ENCODE assay signal across 22 cellular contexts in the genomic region with DNA sequence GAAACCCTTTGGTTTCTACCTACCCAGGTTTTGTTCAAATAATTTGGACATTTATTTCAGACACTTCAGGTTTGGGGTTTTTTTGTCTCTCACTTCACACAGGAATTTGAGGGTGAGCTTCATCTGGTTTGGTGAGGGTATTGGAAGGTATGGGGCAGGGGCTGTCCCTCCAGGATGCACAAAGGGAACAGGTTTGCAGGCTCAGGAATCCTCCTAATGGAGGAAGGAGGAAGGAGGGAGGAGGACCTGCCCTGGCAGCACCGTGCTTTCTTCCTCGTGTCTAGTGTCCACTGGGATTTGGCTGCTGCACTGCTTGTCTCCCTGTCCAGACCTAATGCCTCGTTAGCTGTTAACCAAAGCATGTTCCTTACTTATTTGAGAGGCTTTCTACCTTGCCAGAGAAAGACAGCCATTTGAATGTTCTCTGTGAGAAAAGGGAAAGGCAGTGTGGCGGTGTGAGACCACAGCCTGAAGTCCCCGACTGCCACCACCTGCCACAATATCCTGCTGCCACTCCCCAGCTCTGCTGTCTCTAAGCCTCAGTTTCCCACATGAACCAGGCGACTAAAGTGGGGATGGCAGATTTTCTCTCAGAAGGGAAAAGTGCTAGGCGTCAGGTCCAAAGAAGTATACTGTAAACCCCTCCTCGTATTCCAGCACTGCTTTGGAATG. TPM values are rescaled to one million over a fixed set of nuclear protein-coding genes. Genes with fewer than 3 reads are reported as not detected.
A peak's percentile ranks its signal among the peaks of the same experiment; 100 is the strongest.
DNase-seq lines count a peak whose midpoint lies in the region; ATAC-seq, FAIRE-seq and TF ChIP-seq lines count a peak whose summit lies in the region.
"Had no signal": no experiment of that assay in that cellular context is flagged by ENCODE, and none has a peak within 500 bp of the region (broad histone marks: within the 10 kb centered on the region; RNA-seq: fewer than 3 reads in every experiment).

No MANE protein-coding gene starts in this region.

- H4K20me1 ChIP-seq in DND-41 (ENCODE audit: insufficient read depth, low read length): no peaks in the 10 kb centered on the region
- no peaks in the 10 kb centered on the region for H4K20me1 ChIP-seq in H1 (replicated peaks in 1 of 2; ENCODE audit: control insufficient read depth in 1 of 2, insufficient read depth in 2 of 2, low read length in 2 of 2)
- H4K20me1 ChIP-seq: BLaER1 had no signal

- CTCF ChIA-PET in activated CD8-positive, alpha-beta T cell treated with anti-CD3 and anti-CD28 coated beads, Interleukin-2, amount 10 ng/mL, durations not matched to agents 7 days and 5 days (lab: Charles Lee): interaction anchor here (1.2 to 4.7 kb wide), 4 partner anchors 10 to 96 kb away, joined by 3 to 31 read pairs (median 4); no protein-coding TSS in a partner anchor
- CTCF ChIA-PET in activated CD8-positive, alpha-beta T cell treated with anti-CD3 and anti-CD28 coated beads for 36 hours (lab: Charles Lee): interaction anchor here (0.9 to 5.7 kb wide), 4 partner anchors 11 to 665 kb away, joined by 3 to 54 read pairs (median 4); no protein-coding TSS in a partner anchor
- CTCF ChIA-PET in Panc1 (lab: Charles Lee): interaction anchor here (0.6 kb wide), 1 partner anchor 17 kb away, joined by 13 read pairs; no protein-coding TSS in a partner anchor
- CTCF ChIA-PET in H1 (lab: Charles Lee; ENCODE audit: partially characterized antibody): interaction anchor here (0.8 to 8.1 kb wide), 5 partner anchors 8 to 96 kb away, joined by 3 to 65 read pairs (median 4); no protein-coding TSS in a partner anchor

- no peaks in the 10 kb centered on the region for H3K27me3 Mint-ChIP-seq in activated CD8-positive, alpha-beta T cell treated with anti-CD3 and anti-CD28 coated beads, Interleukin-2, amount 10 ng/mL, durations not matched to agents 7 days and 5 days (ENCODE audit: low read depth)
- no peaks in the 10 kb centered on the region for H3K27me3 Mint-ChIP-seq in activated CD8-positive, alpha-beta T cell treated with anti-CD3 and anti-CD28 coated beads for 36 hours
- peaks cover 7% of the 10 kb centered on the region for H3K27me3 Mint-ChIP-seq in activated T-helper 1 cell treated with anti-CD3 and anti-CD28 coated beads, Interleukin-12 subunit alpha, Interleukin-12 subunit beta, Interleukin-2, Interleukin-4 antibody, amounts not matched to agents 30 ng/mL and 10 ng/mL and 1 ng/mL, durations not matched to agents 14 hours and 24 hours and 36 hours (ENCODE audit: insufficient read depth)
- peaks cover 19% of the 10 kb centered on the region for H3K27me3 Mint-ChIP-seq in nephron progenitor cell (ENCODE audit: low read depth, poor library complexity)
- H3K27me3 Mint-ChIP-seq: CD4-positive, CD25-positive, alpha-beta regulatory T cell; IgD-negative memory B cell had no signal

- H3K27ac Mint-ChIP-seq in activated CD8-positive, alpha-beta T cell treated with anti-CD3 and anti-CD28 coated beads, Interleukin-2, amount 10 ng/mL, durations not matched to agents 7 days and 5 days: no peak overlapping the region
- H3K27ac Mint-ChIP-seq in activated CD8-positive, alpha-beta T cell treated with anti-CD3 and anti-CD28 coated beads for 36 hours: no peak overlapping the region
- H3K27ac Mint-ChIP-seq in activated T-helper 1 cell treated with anti-CD3 and anti-CD28 coated beads, Interleukin-12 subunit alpha, Interleukin-12 subunit beta, Interleukin-2, Interleukin-4 antibody, amounts not matched to agents 30 ng/mL and 10 ng/mL and 1 ng/mL, durations not matched to agents 14 hours and 24 hours and 36 hours: no peak overlapping the region
- H3K27ac Mint-ChIP-seq in nephron progenitor cell: no peak overlapping the region
- H3K27ac Mint-ChIP-seq: IgD-negative memory B cell had no signal

- peaks cover 13% of the 10 kb centered on the region for H3K4me1 Mint-ChIP-seq in activated CD8-positive, alpha-beta T cell treated with anti-CD3 and anti-CD28 coated beads, Interleukin-2, amount 10 ng/mL, durations not matched to agents 7 days and 5 days (ENCODE audit: low read depth)
- H3K4me1 Mint-ChIP-seq in activated CD8-positive, alpha-beta T cell treated with anti-CD3 and anti-CD28 coated beads for 36 hours (ENCODE audit: low read depth): no peaks in the 10 kb centered on the region
- no peaks in the 10 kb centered on the region for H3K4me1 Mint-ChIP-seq in activated T-helper 1 cell treated with anti-CD3 and anti-CD28 coated beads, Interleukin-12 subunit alpha, Interleukin-12 subunit beta, Interleukin-2, Interleukin-4 antibody, amounts not matched to agents 30 ng/mL and 10 ng/mL and 1 ng/mL, durations not matched to agents 14 hours and 24 hours and 36 hours (ENCODE audit: low read depth)
- H3K4me1 Mint-ChIP-seq in nephron progenitor cell: no peaks in the 10 kb centered on the region
- H3K4me1 Mint-ChIP-seq: CD4-positive, CD25-positive, alpha-beta regulatory T cell; IgD-negative memory B cell had no signal

- TF ChIP-seq EP300 in H1 (IDR thresholded peaks at IDR 0.05; ENCODE audit: borderline replicate concordance in 1 of 2, low read depth in 2 of 2, low read length in 2 of 2): no peak

- H3K9me3 Mint-ChIP-seq in activated CD8-positive, alpha-beta T cell treated with anti-CD3 and anti-CD28 coated beads, Interleukin-2, amount 10 ng/mL, durations not matched to agents 7 days and 5 days (ENCODE audit: insufficient read depth): no peaks in the 10 kb centered on the region
- no peaks in the 10 kb centered on the region for H3K9me3 Mint-ChIP-seq in activated CD8-positive, alpha-beta T cell treated with anti-CD3 and anti-CD28 coated beads for 36 hours
- no peaks in the 10 kb centered on the region for H3K9me3 Mint-ChIP-seq in activated T-helper 1 cell treated with anti-CD3 and anti-CD28 coated beads, Interleukin-12 subunit alpha, Interleukin-12 subunit beta, Interleukin-2, Interleukin-4 antibody, amounts not matched to agents 30 ng/mL and 10 ng/mL and 1 ng/mL, durations not matched to agents 14 hours and 24 hours and 36 hours
- H3K9me3 Mint-ChIP-seq in nephron progenitor cell: no peaks in the 10 kb centered on the region
- H3K9me3 Mint-ChIP-seq: CD4-positive, CD25-positive, alpha-beta regulatory T cell; IgD-negative memory B cell had no signal

- H2AFZ ChIP-seq in DND-41 (ENCODE audit: low read depth, low read length) (no peak overlapping the region), H1 (ENCODE audit: low read length) (no peak overlapping the region)

- H3K36me3 ChIP-seq in DND-41 (ENCODE audit: insufficient read depth, low read length): no peaks in the 10 kb centered on the region
- no peaks in the 10 kb centered on the region for H3K36me3 ChIP-seq in Panc1 (ENCODE audit: control insufficient read depth, insufficient read depth, low read length)
- H3K36me3 ChIP-seq in H1 (ENCODE audit: control insufficient read depth in 2 of 4, insufficient read depth in 4 of 4, low read length in 3 of 4): no peaks in the 10 kb centered on the region
- H3K36me3 ChIP-seq: BLaER1, Peyer's patch had no signal

- H4K5ac ChIP-seq in H1 (ENCODE audit: insufficient read length, low read depth, low read length): no peak overlapping the region

- H3K9ac ChIP-seq in DND-41 (ENCODE audit: low read depth, low read length): no peak overlapping the region
- no peak overlapping the region for H3K9ac ChIP-seq in H1 (replicated peaks in 1 of 4; ENCODE audit: extremely low read depth in 1 of 4, low read depth in 3 of 4, low read length in 3 of 4)
- H3K9ac ChIP-seq: BLaER1 had no signal

- intact Hi-C loops in activated CD8-positive, alpha-beta T cell treated with anti-CD3 and anti-CD28 coated beads for 36 hours (cut with micrococcal nuclease): no loop called here
- intact Hi-C loops in Panc1 (cut with micrococcal nuclease; ENCODE audit: unreplicated experiment): no loop called here
- intact Hi-C loops in activated T-helper 1 cell treated with anti-CD3 and anti-CD28 coated beads, Interleukin-12 subunit alpha, Interleukin-12 subunit beta, Interleukin-2, Interleukin-4 antibody, amounts not matched to agents 30 ng/mL and 10 ng/mL and 1 ng/mL, durations not matched to agents 14 hours and 24 hours and 36 hours (cut with micrococcal nuclease): no loop called here

- H3K79me2 ChIP-seq in DND-41 (ENCODE audit: insufficient read depth, low read length) (no peaks in the 10 kb centered on the region), H1 (ENCODE audit: control insufficient read depth in 1 of 2, insufficient read depth in 2 of 2, low read length in 2 of 2) (no peaks in the 10 kb centered on the region)

- H3K4me2 ChIP-seq in DND-41 (ENCODE audit: insufficient read depth, low read length) (no peak overlapping the region), H1 (ENCODE audit: insufficient read depth in 1 of 2, low read depth in 2 of 2, low read length in 2 of 2) (no peak overlapping the region)
- H3K4me2 ChIP-seq: BLaER1 had no signal

- no peak overlapping the region for H2AK5ac ChIP-seq in H1 (ENCODE audit: low read depth, low read length)

- H3K36me3 Mint-ChIP-seq in activated CD8-positive, alpha-beta T cell treated with anti-CD3 and anti-CD28 coated beads, Interleukin-2, amount 10 ng/mL, durations not matched to agents 7 days and 5 days (ENCODE audit: low read depth): no peaks in the 10 kb centered on the region
- H3K36me3 Mint-ChIP-seq in activated CD8-positive, alpha-beta T cell treated with anti-CD3 and anti-CD28 coated beads for 36 hours (ENCODE audit: low read depth): no peaks in the 10 kb centered on the region
- H3K36me3 Mint-ChIP-seq in activated T-helper 1 cell treated with anti-CD3 and anti-CD28 coated beads, Interleukin-12 subunit alpha, Interleukin-12 subunit beta, Interleukin-2, Interleukin-4 antibody, amounts not matched to agents 30 ng/mL and 10 ng/mL and 1 ng/mL, durations not matched to agents 14 hours and 24 hours and 36 hours (ENCODE audit: low read depth): no peaks in the 10 kb centered on the region
- no peaks in the 10 kb centered on the region for H3K36me3 Mint-ChIP-seq in nephron progenitor cell (ENCODE audit: low read depth)

- H3K56ac ChIP-seq in H1 (replicated peaks; ENCODE audit: insufficient read length, low read depth, low read length): no peak overlapping the region

- H2BK15ac ChIP-seq in H1 (ENCODE audit: low read length): no peak overlapping the region

- no TSS peak for BruUV-seq in Panc1 (replicated peaks; lab: Mats Ljungman, UMichigan)

- H2BK20ac ChIP-seq in H1 (ENCODE audit: low read length): no peak overlapping the region

- ATAC-seq in activated CD8-positive, alpha-beta T cell treated with anti-CD3 and anti-CD28 coated beads, Interleukin-2, amount 10 ng/mL, durations not matched to agents 7 days and 5 days: no peak
- no peak for ATAC-seq in activated CD8-positive, alpha-beta T cell treated with anti-CD3 and anti-CD28 coated beads for 36 hours
- 0 out of 3 replicates have a peak, but pooled peaks have one; percentile 33 for ATAC-seq in DND-41 (ENCODE audit: insufficient read depth, low read depth)
- 0 out of 2 replicates have a peak, but pooled peaks have one; percentile 48 for ATAC-seq in Panc1
- ATAC-seq: HCT116 had no signal

- no peak overlapping the region for H2BK5ac ChIP-seq in H1 (ENCODE audit: low read depth, low read length)

- H3K4me3 Mint-ChIP-seq in activated CD8-positive, alpha-beta T cell treated with anti-CD3 and anti-CD28 coated beads, Interleukin-2, amount 10 ng/mL, durations not matched to agents 7 days and 5 days: no peak overlapping the region
- H3K4me3 Mint-ChIP-seq in activated CD8-positive, alpha-beta T cell treated with anti-CD3 and anti-CD28 coated beads for 36 hours: no peak overlapping the region
- no peak overlapping the region for H3K4me3 Mint-ChIP-seq in activated T-helper 1 cell treated with anti-CD3 and anti-CD28 coated beads, Interleukin-12 subunit alpha, Interleukin-12 subunit beta, Interleukin-2, Interleukin-4 antibody, amounts not matched to agents 30 ng/mL and 10 ng/mL and 1 ng/mL, durations not matched to agents 14 hours and 24 hours and 36 hours
- no peak overlapping the region for H3K4me3 Mint-ChIP-seq in nephron progenitor cell
- H3K4me3 Mint-ChIP-seq: CD4-positive, CD25-positive, alpha-beta regulatory T cell; IgD-negative memory B cell had no signal

- no peak for TF ChIP-seq POLR2A in H1 (IDR thresholded peaks at IDR 0.05; ENCODE audit: control extremely low read depth in 1 of 2, low read depth in 2 of 2, low read length in 2 of 2)

- no peak for TF ChIP-seq CTCF in activated CD8-positive, alpha-beta T cell treated with anti-CD3 and anti-CD28 coated beads for 36 hours (IDR thresholded peaks at IDR 0.05)
- TF ChIP-seq CTCF in DND-41 (IDR thresholded peaks at IDR 0.05; ENCODE audit: borderline replicate concordance, extremely low read depth, low read length, poor library complexity, severe bottlenecking) (no peak), Panc1 (IDR thresholded peaks at IDR 0.05) (no peak), H1 (IDR thresholded peaks at IDR 0.05; ENCODE audit: control extremely low read depth in 1 of 3, insufficient read depth in 1 of 3, low read depth in 1 of 3, low read length in 3 of 3) (no peak), nephron progenitor cell (IDR thresholded peaks at IDR 0.05) (no peak)

- H3K23me2 ChIP-seq in H1 (ENCODE audit: low read depth, low read length): no peaks in the 10 kb centered on the region

- in situ Hi-C loops in Panc1 (cut with HindIII; ENCODE audit: low pct_unique_long_range_greater_than_20kb, low sequenced_read_pairs): no loop called here

- POLR2A ChIA-PET in activated CD8-positive, alpha-beta T cell treated with anti-CD3 and anti-CD28 coated beads, Interleukin-2, amount 10 ng/mL, durations not matched to agents 7 days and 5 days (lab: Charles Lee): no interaction called here
- POLR2A ChIA-PET in activated CD8-positive, alpha-beta T cell treated with anti-CD3 and anti-CD28 coated beads for 36 hours (lab: Charles Lee): no interaction called here
- POLR2A ChIA-PET in Panc1 (lab: Charles Lee) (no interaction called here), H1 (lab: Charles Lee; ENCODE audit: partially characterized antibody) (interaction anchor here (1.5 kb wide), 1 partner anchor 9 kb away, joined by 8 read pairs; no protein-coding TSS in a partner anchor)

- 88% methylated on average over 7 of the region's 8 CpGs; no CpG with 5 or more reads in 1 of the 2 experiments for WGBS in H1 (ENCODE audit: extremely low coverage in 1 of 2, insufficient coverage in 1 of 2, insufficient read length in 1 of 2, insufficient replicate concordance in 2 of 2, low coverage in 1 of 2, low lambda C conversion rate in 2 of 2, missing lambda C conversion rate in 1 of 2), 2 experiments

- no peak overlapping the region for H3K27ac ChIP-seq in DND-41 (ENCODE audit: low read length)
- no peak overlapping the region for H3K27ac ChIP-seq in Panc1 (ENCODE audit: low read length)
- no peak overlapping the region for H3K27ac ChIP-seq in H1 (ENCODE audit: low read depth, low read length)
- H3K27ac ChIP-seq: BLaER1, Peyer's patch had no signal

- H2BK120ac ChIP-seq in H1 (replicated peaks; ENCODE audit: low read depth, low read length): no peak overlapping the region

- no peak overlapping the region for H3K18ac ChIP-seq in H1 (ENCODE audit: extremely low read depth, low read length)

- FAIRE-seq in H1 (lab: Jason Lieb, UNC): no peak
- FAIRE-seq: D721Med had no signal

- H3K27me3 ChIP-seq in DND-41 (ENCODE audit: insufficient read depth, low read length, poor library complexity) (no peaks in the 10 kb centered on the region), Panc1 (ENCODE audit: control insufficient read depth, insufficient read depth, low read length) (no peaks in the 10 kb centered on the region), H1 (replicated peaks in 1 of 4; ENCODE audit: control insufficient read depth in 3 of 4, extremely low read depth in 1 of 4, insufficient read depth in 3 of 4, low read length in 3 of 4) (no peaks in the 10 kb centered on the region)
- H3K27me3 ChIP-seq: BLaER1, Peyer's patch had no signal

- 0 out of 2 replicates have a peak overlapping the region, but pooled peaks have one; percentile 46 for H2BK12ac ChIP-seq in H1 (ENCODE audit: low read depth, low read length)

- TF ChIP-seq RAD21 in H1 (IDR thresholded peaks at IDR 0.05 in 1 of 2, conservative IDR thresholded peaks at IDR 0.05 in 1 of 2; ENCODE audit: low read depth in 2 of 2, low read length in 2 of 2): no peak

- H4K91ac ChIP-seq in H1 (replicated peaks; ENCODE audit: insufficient read length, low read length): no peak overlapping the region

- no peaks in the 10 kb centered on the region for H3K9me3 ChIP-seq in DND-41 (ENCODE audit: insufficient read depth, low read length, severe bottlenecking)
- H3K9me3 ChIP-seq in Panc1 (ENCODE audit: control insufficient read depth, insufficient read depth, low read depth, low read length): no peaks in the 10 kb centered on the region
- no peaks in the 10 kb centered on the region for H3K9me3 ChIP-seq in H1 (ENCODE audit: insufficient read depth in 2 of 2, low read depth in 1 of 2, low read length in 1 of 2)
- H3K9me3 ChIP-seq: BLaER1, Peyer's patch had no signal

- no peak overlapping the region for H3K4me3 ChIP-seq in DND-41 (ENCODE audit: low read depth in 1 of 2, low read length in 2 of 2)
- H3K4me3 ChIP-seq in Panc1 (ENCODE audit: low read depth in 2 of 2, low read length in 2 of 2): no peak overlapping the region
- no peak overlapping the region for H3K4me3 ChIP-seq in H1 (ENCODE audit: extremely low read depth in 1 of 4, insufficient read depth in 2 of 4, low read depth in 3 of 4, low read length in 4 of 4)
- H3K4me3 ChIP-seq: BLaER1, Peyer's patch had no signal

- no peak overlapping the region for H3K4ac ChIP-seq in H1 (replicated peaks; ENCODE audit: insufficient read length, low read depth, low read length)

- no peaks in the 10 kb centered on the region for H3K4me1 ChIP-seq in DND-41 (ENCODE audit: insufficient read depth, low read length)
- no peaks in the 10 kb centered on the region for H3K4me1 ChIP-seq in Panc1 (ENCODE audit: control insufficient read depth, insufficient read depth, low read length)
- H3K4me1 ChIP-seq in H1 (replicated peaks in 1 of 4; ENCODE audit: control insufficient read depth in 3 of 4, insufficient read depth in 4 of 4, low read length in 3 of 4): no peaks in the 10 kb centered on the region
- H3K4me1 ChIP-seq: BLaER1, Peyer's patch had no signal

- H3K14ac ChIP-seq in H1 (ENCODE audit: insufficient read length): no peak overlapping the region

- DNase-seq in activated CD8-positive, alpha-beta T cell treated with anti-CD3 and anti-CD28 coated beads, Interleukin-2, amount 10 ng/mL, durations not matched to agents 7 days and 5 days: peak; percentile 25
- no peak for DNase-seq in activated CD8-positive, alpha-beta T cell treated with anti-CD3 and anti-CD28 coated beads for 36 hours
- no peak for DNase-seq in DND-41
- no peak for DNase-seq in Panc1 (ENCODE audit: low read depth, low spot score)
- no peak for DNase-seq in H1 (ENCODE audit: low read depth in 1 of 2, low spot score in 2 of 2)
- DNase-seq in activated T-helper 1 cell treated with anti-CD3 and anti-CD28 coated beads, Interleukin-12 subunit alpha, Interleukin-12 subunit beta, Interleukin-2, Interleukin-4 antibody, amounts not matched to agents 30 ng/mL and 10 ng/mL and 1 ng/mL, durations not matched to agents 14 hours and 24 hours and 36 hours (ENCODE audit: low spot score): no peak
- no peak for DNase-seq in nephron progenitor cell
- DNase-seq: Kasumi-1, NCI-H1105, NCI-H1436 treated with DMSO at 0.1 percent for 48 hours, NCI-H187 treated with DMSO at 0.1 percent for 48 hours, NCI-H446, NCI-H524 treated with DMSO at 0.1 percent for 48 hours, NCI-H82, Peyer's patch, SHP77 treated with DMSO at 0.1 percent for 48 hours had no signal

- H3K79me1 ChIP-seq in H1 (ENCODE audit: low read depth, low read length): no peaks in the 10 kb centered on the region

- no peak overlapping the region for H4K8ac ChIP-seq in H1 (ENCODE audit: extremely low read depth, insufficient read depth, low read length)

- no peak overlapping the region for H3K23ac ChIP-seq in H1 (ENCODE audit: insufficient read length)

RNA-seq across cellular contexts. Expression of gene SLC4A5, which starts 2.2 kb away (rescaled TPM):
- total RNA-seq in activated CD8-positive, alpha-beta T cell treated with anti-CD3 and anti-CD28 coated beads, Interleukin-2, amount 10 ng/mL, durations not matched to agents 7 days and 5 days: 1 to 10 TPM; 1.6 to 2.8 TPM
- total RNA-seq in activated CD8-positive, alpha-beta T cell treated with anti-CD3 and anti-CD28 coated beads for 36 hours: 1 to 10 TPM; 1.8 to 2.0 TPM
- 1.2 TPM for total RNA-seq in Panc1 (2021; ENCODE audit: unreplicated experiment)
- 0.39 TPM for polyA plus RNA-seq in Panc1 (2012; ENCODE audit: insufficient read length)
- total RNA-seq in H1 (2021; fragmentation: NEBNext Ultra II Directional; extraction: Animal tissue kit (Norgen Biotek cat#: 25700)): 0.52 and 0.86 TPM in 2 replicates
- 0.42 TPM in 2 replicates for polyA plus RNA-seq in H1 (2011; rRNA removed)
- 0.62 TPM for polyA plus RNA-seq in H1 (2011; cell fraction: cytosol; rRNA removed)
- 2.2 TPM for polyA plus RNA-seq in H1 (2011; cell fraction: nucleus; rRNA removed)
- 0.43 to 1.1 TPM (median 0.70 TPM) in 4 replicates for polyA plus RNA-seq in H1 (2012, experiment 1 of 2)
- polyA plus RNA-seq in H1 (2012, experiment 2 of 2): 0.09 TPM
- 0.39 TPM for polyA plus RNA-seq in H1 (2013, experiment 1 of 2)
- 0.18 TPM for polyA plus RNA-seq in H1 (2013, experiment 2 of 2)
- 0.56 TPM in 1 of 2 replicates, not detected in the other for polyA minus RNA-seq in H1 (2011; rRNA and poly(A)+ RNA removed)
- not detected for polyA minus RNA-seq in H1 (2011; cell fraction: cytosol; rRNA and poly(A)+ RNA removed)
- polyA minus RNA-seq in H1 (2011; cell fraction: nucleus; rRNA and poly(A)+ RNA removed): 3.6 TPM
- total RNA-seq in activated T-helper 1 cell treated with anti-CD3 and anti-CD28 coated beads, Interleukin-12 subunit alpha, Interleukin-12 subunit beta, Interleukin-2, Interleukin-4 antibody, amounts not matched to agents 30 ng/mL and 10 ng/mL and 1 ng/mL, durations not matched to agents 14 hours and 24 hours and 36 hours: 0.47 and 0.71 TPM in 2 replicates
- total RNA-seq: G401 had no signal

RNA-seq across cellular contexts. Expression of gene DCTN1, which starts 34.7 kb away (rescaled TPM):
- total RNA-seq in activated CD8-positive, alpha-beta T cell treated with anti-CD3 and anti-CD28 coated beads, Interleukin-2, amount 10 ng/mL, durations not matched to agents 7 days and 5 days: 100 to 1,000 TPM; 112 to 115 TPM
- total RNA-seq in activated CD8-positive, alpha-beta T cell treated with anti-CD3 and anti-CD28 coated beads for 36 hours: 10 to 100 TPM; 67.3 to 81.4 TPM
- total RNA-seq in Panc1 (2021; ENCODE audit: unreplicated experiment): 190 TPM
- polyA plus RNA-seq in Panc1 (2012; ENCODE audit: insufficient read length): 225 TPM
- total RNA-seq in H1 (2021; fragmentation: NEBNext Ultra II Directional; extraction: Animal tissue kit (Norgen Biotek cat#: 25700)): 156 and 162 TPM in 2 replicates
- polyA plus RNA-seq in H1 (2011; rRNA removed): 105 and 155 TPM in 2 replicates
- 107 TPM for polyA plus RNA-seq in H1 (2011; cell fraction: cytosol; rRNA removed)
- 222 TPM for polyA plus RNA-seq in H1 (2011; cell fraction: nucleus; rRNA removed)
- polyA plus RNA-seq in H1 (2012, experiment 1 of 2): 144 to 178 TPM (median 168 TPM) in 4 replicates
- 77.0 TPM for polyA plus RNA-seq in H1 (2012, experiment 2 of 2)
- polyA plus RNA-seq in H1 (2013, experiment 1 of 2): 149 TPM
- 148 TPM for polyA plus RNA-seq in H1 (2013, experiment 2 of 2)
- 217 and 218 TPM in 2 replicates for polyA minus RNA-seq in H1 (2011; rRNA and poly(A)+ RNA removed)
- polyA minus RNA-seq in H1 (2011; cell fraction: cytosol; rRNA and poly(A)+ RNA removed): 97.6 TPM
- 96.6 TPM for polyA minus RNA-seq in H1 (2011; cell fraction: nucleus; rRNA and poly(A)+ RNA removed)
- total RNA-seq in activated T-helper 1 cell treated with anti-CD3 and anti-CD28 coated beads, Interleukin-12 subunit alpha, Interleukin-12 subunit beta, Interleukin-2, Interleukin-4 antibody, amounts not matched to agents 30 ng/mL and 10 ng/mL and 1 ng/mL, durations not matched to agents 14 hours and 24 hours and 36 hours: 83.0 and 84.0 TPM in 2 replicates

Comparison
In these comparisons a context has a peak if more than half of its experiments do, and no peak if none do; other contexts are left out.
1. ATAC-seq: peak in DND-41 (single experiment) and Panc1 (single experiment); none in activated CD8-positive, alpha-beta T cell treated with anti-CD3 and anti-CD28 coated beads, Interleukin-2, amount 10 ng/mL, durations not matched to agents 7 days and 5 days (single experiment) and activated CD8-positive, alpha-beta T cell treated with anti-CD3 and anti-CD28 coated beads for 36 hours (single experiment).